Comparison of ENCODE assay signal across 19 cellular contexts in genomic region chr2:172745636-172746035, GRCh38.
"Had no signal": no experiment of that assay in that cellular context is flagged by ENCODE, and none has a peak within 500 bp of the region (broad histone marks: within the 10 kb centered on the region; RNA-seq: fewer than 3 reads in every experiment).

No MANE protein-coding gene starts in this region.

- H3K4me1 ChIP-seq: foreskin keratinocyte, suprapubic skin had no signal

- H3K36me3 ChIP-seq: suprapubic skin had no signal

- DNase-seq: activated CD4-positive, alpha-beta T cell treated with anti-CD3 and anti-CD28 coated beads, Interleukin-2, amount 10 ng/mL, durations not matched to agents 24 days and 14 days; activated CD4-positive, CD25-positive, alpha-beta regulatory T cell; activated CD8-positive, alpha-beta memory T cell treated with anti-CD3 and anti-CD28 coated beads, Interleukin-2, amount 50 U/mL, for 4 hours; activated CD8-positive, alpha-beta T cell treated with anti-CD3 and anti-CD28 coated beads, Interleukin-2, amount 10 ng/mL, durations not matched to agents 7 days and 5 days; activated effector memory CD4-positive, alpha-beta T cell treated with anti-CD3 and anti-CD28 coated beads, Interleukin-2, amount 50 U/mL, for 16 hours; activated T-cell treated with anti-CD3 and anti-CD28 coated beads, Interleukin-2, amount 50 U/mL, for 48 hours; amygdala; dorsolateral prefrontal cortex; endodermal cell; foreskin keratinocyte; glutamatergic neuron; nephron progenitor cell; occipital lobe; right cardiac atrium; SW 1271; trophoblast cell had no signal

- H3K4me3 ChIP-seq: dorsolateral prefrontal cortex, smooth muscle cell, suprapubic skin had no signal

- H3K4me2 ChIP-seq: smooth muscle cell had no signal

- FAIRE-seq: TTC549 had no signal

- H3K27ac ChIP-seq: dorsolateral prefrontal cortex, foreskin keratinocyte, suprapubic skin had no signal

- H3K27me3 ChIP-seq: dorsolateral prefrontal cortex, foreskin keratinocyte, suprapubic skin had no signal
